ENCODE assay signal across 8 cellular contexts in the genomic region with DNA sequence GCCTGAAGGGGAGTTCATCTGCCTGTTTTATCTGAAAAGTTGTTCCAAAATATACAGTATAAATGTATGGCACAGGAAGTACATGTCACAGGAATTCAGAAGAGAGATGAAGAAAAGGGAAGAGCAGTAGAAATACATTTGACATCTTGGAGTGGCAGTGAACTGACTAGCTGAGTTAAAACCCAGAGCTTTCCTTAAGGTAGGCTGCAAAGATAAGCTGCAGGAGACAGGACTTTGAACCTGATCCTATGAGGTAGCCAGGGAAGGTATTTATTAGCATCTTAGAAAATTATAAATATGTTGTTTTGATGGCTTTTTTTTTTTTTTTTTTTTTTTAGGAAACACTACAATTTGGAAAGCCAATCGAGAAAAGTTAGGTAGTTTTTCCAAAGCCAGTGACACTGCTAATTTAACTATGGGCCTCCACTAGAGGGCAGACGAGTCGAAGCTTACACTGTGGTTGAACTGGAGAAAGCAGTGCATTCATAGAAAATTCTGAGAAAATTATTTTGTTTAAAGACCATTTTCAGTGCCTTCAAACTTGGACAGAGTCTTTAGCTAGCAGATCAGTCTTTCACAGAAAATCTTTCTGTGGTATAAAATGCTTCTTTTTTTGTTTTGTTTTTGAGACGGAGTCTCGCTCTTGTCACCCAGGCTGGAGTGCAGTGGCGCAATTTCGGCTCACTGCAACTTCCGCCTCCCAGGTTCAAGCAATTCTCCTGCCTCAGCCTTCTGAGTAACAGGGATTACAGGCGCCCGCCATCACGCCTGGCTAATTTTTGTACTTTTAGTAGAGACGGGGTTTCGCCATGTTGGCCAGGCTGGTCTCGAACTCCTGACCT.
DNase-seq lines count a peak whose midpoint lies in the region; ATAC-seq and TF ChIP-seq lines count a peak whose summit lies in the region.

No MANE protein-coding gene starts in this region.

- POLR2A ChIA-PET in T-cell (lab: Charles Lee): interaction anchor here (0.6 to 1.0 kb wide), 4 partner anchors 123 to 1801 kb away, joined by 3 to 12 read pairs (median 7); partner anchors contain the start of gene SSH2 (in 1 of the 2)

- peaks cover 11% of the 10 kb centered on the region for H3K4me1 ChIP-seq in Loucy (ENCODE audit: insufficient read depth, low read length, poor library complexity, severe bottlenecking)
- H3K4me1 ChIP-seq in adipocyte (ENCODE audit: control insufficient read depth, insufficient read depth, low read length): no peaks in the 10 kb centered on the region

- peaks cover 33% of the 10 kb centered on the region; the same call in 1 of the 2 replicates for H3K79me2 ChIP-seq in Loucy (ENCODE audit: insufficient read depth, low read length)

- ATAC-seq in T-cell (replicated peaks in 1 of 4): peak; percentile 73 to 85 (median 78)
- ATAC-seq in GM21526 (IDR thresholded peaks at IDR 0.05; ENCODE audit: low FRiP score, unreplicated experiment): no peak
- ATAC-seq in HG03175 (IDR thresholded peaks at IDR 0.05; ENCODE audit: unreplicated experiment): no peak

- CTCF ChIA-PET in T-cell (lab: Charles Lee): interaction anchor here (0.5 to 5.8 kb wide), 39 partner anchors 10 to 1347 kb away, joined by 3 to 220 read pairs (median 5); partner anchors contain the start of gene SSH2 (in 2 of the 2)

- H3K27me3 Mint-ChIP-seq in T-cell: no peaks in the 10 kb centered on the region

- no peaks in the 10 kb centered on the region for H3K9me3 Mint-ChIP-seq in T-cell

- H3K27me3 ChIP-seq in Loucy (ENCODE audit: insufficient read depth, low read length, poor library complexity, severe bottlenecking): no peaks in the 10 kb centered on the region
- H3K27me3 ChIP-seq in adipocyte (replicated peaks; ENCODE audit: control insufficient read depth, insufficient read depth, low read length): no peaks in the 10 kb centered on the region

- peaks cover 23 to 26% (median 26%) of the 10 kb centered on the region in 3 donors for H3K4me1 Mint-ChIP-seq in T-cell

- H3K9me3 ChIP-seq in Loucy (ENCODE audit: insufficient read depth, low read depth, low read length) (no peaks in the 10 kb centered on the region), adipocyte (ENCODE audit: control insufficient read depth, low read length) (no peaks in the 10 kb centered on the region)

- DNase-seq in ELF-1 (ENCODE audit: low read depth, low spot score): peak; percentile 53
- peak; percentile 17 to 76 (median 60) for DNase-seq in T-cell
- peak; percentile 91 for DNase-seq in adipocyte (ENCODE audit: low read depth)
- peak; percentile 78 for DNase-seq in cardiac septum (ENCODE audit: low spot score)
- DNase-seq in pulmonary artery endothelial cell (ENCODE audit: low read depth, low spot score): peak; percentile 32

- no peaks in the 10 kb centered on the region for H3F3A ChIP-seq in Loucy (ENCODE audit: low read depth)

- peak; percentile 82 for TF ChIP-seq CTCF in Loucy (conservative IDR thresholded peaks at IDR 0.05; ENCODE audit: low read length)

- no peak overlapping the region for H3K4me3 Mint-ChIP-seq in T-cell

- no peaks in the 10 kb centered on the region for H3K9me2 ChIP-seq in Loucy (replicated peaks; ENCODE audit: low read depth, low read length)

- peak overlapping the region in 1 of 2 donors; percentile 2 for H3K27ac Mint-ChIP-seq in T-cell

- no peak overlapping the region for H3K9ac ChIP-seq in Loucy (ENCODE audit: low read depth, low read length, poor library complexity, severe bottlenecking)
- H3K9ac ChIP-seq in adipocyte (ENCODE audit: low read length): no peak overlapping the region

- intact Hi-C loops in cardiac septum (cut with DNase I): loop anchor here (1.0 to 5.0 kb wide), 2 partner anchors 124 to 285 kb away; no protein-coding TSS in a partner anchor

- H3K4me3 ChIP-seq in Loucy (ENCODE audit: low read length, poor library complexity, severe bottlenecking) (no peak overlapping the region), adipocyte (ENCODE audit: low read length) (no peak overlapping the region)

- no peak overlapping the region for H3K4me2 ChIP-seq in Loucy (ENCODE audit: low read depth, low read length, poor library complexity, severe bottlenecking)

- H2AFZ ChIP-seq in Loucy (ENCODE audit: low read length): no peak overlapping the region

- H4K20me1 ChIP-seq in Loucy (ENCODE audit: insufficient read depth, low read length, poor library complexity, severe bottlenecking): peaks cover 6% of the 10 kb centered on the region

- H3K36me3 ChIP-seq in Loucy (ENCODE audit: insufficient read depth, low read length) (no peaks in the 10 kb centered on the region), adipocyte (ENCODE audit: control insufficient read depth, insufficient read depth, low read length, severe bottlenecking) (no peaks in the 10 kb centered on the region)

- no peaks in the 10 kb centered on the region for H3K36me3 Mint-ChIP-seq in T-cell

Comparison
In these comparisons a context has a peak if more than half of its experiments do, and no peak if none do; other contexts are left out.
1. DNase-seq: peak in every context shown above with its lines; median percentile 91 in adipocyte; 78 in cardiac septum; 60 in T-cell; 53 in ELF-1; 32 in pulmonary artery endothelial cell.
2. ATAC-seq: peak in T-cell (4 of 4); none in GM21526 (single experiment) and HG03175 (single experiment).